15 cellular contexts compared by ENCODE assay signal in the genomic region with DNA sequence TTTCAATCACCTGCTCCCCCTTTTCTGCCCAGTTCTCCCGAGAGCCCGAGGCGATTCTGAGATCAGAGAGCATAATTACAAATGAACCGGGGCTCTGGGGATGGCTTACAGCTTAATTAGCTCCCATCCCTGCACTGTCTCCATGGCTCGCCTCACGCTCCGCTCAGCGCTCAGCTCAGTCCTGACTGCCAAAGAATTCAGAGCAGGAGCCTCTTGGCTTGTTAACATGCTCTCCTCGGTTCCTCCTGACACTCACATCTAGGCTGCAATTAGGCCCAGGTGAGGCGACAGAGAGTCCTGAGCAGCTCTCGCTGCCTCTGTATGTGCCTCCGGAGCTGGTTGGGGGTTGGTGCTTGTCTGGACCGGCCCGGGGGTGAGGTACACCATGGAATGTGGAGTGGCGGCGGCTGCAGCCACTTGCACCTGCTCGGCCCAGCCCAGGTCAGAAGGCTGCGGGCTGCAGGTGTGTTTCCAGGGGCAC.
A peak's percentile ranks its signal among the peaks of the same experiment; 100 is the strongest.
DNase-seq lines count a peak whose midpoint lies in the region; ATAC-seq and TF ChIP-seq lines count a peak whose summit lies in the region.
"Had no signal": no experiment of that assay in that cellular context is flagged by ENCODE, and none has a peak within 500 bp of the region (broad histone marks: within the 10 kb centered on the region; RNA-seq: fewer than 3 reads in every experiment).

No MANE protein-coding gene starts in this region.

- TF ChIP-seq CTCF in coronary artery (IDR thresholded peaks at IDR 0.05) (no peak), omental fat pad (IDR thresholded peaks at IDR 0.05) (no peak), uterus (IDR thresholded peaks at IDR 0.05) (no peak)

- no peak for TF ChIP-seq POLR2A in uterus (IDR thresholded peaks at IDR 0.05)

- intact Hi-C loops in uterus (cut with DNase I; ENCODE audit: low total_unique reads), result no loop called here

- no peak for ATAC-seq in GM18867 (IDR thresholded peaks at IDR 0.05; ENCODE audit: unreplicated experiment)
- no peak for ATAC-seq in omental fat pad (ENCODE audit: low FRiP score)
- ATAC-seq: gastroesophageal sphincter, left lobe of liver had no signal

- H3K27ac ChIP-seq in coronary artery (no peak overlapping the region), uterus (no peak overlapping the region)
- H3K27ac ChIP-seq: gastroesophageal sphincter, KMS-11, Peyer's patch had no signal

- peak; percentile 70 for DNase-seq in Ammon's horn (ENCODE audit: low spot score)
- DNase-seq in NCI-H187 treated with DMSO at 0.1 percent for 48 hours (lab: John Stamatoyannopoulos, UW), result peak; percentile 38
- peak; percentile 60 for DNase-seq in coronary artery (ENCODE audit: low spot score)
- peak; percentile 41 for DNase-seq in medulla oblongata (ENCODE audit: extremely low spot score)
- DNase-seq in stimulated activated CD4-positive, alpha-beta T cell treated with anti-CD3 and anti-CD28 coated beads, Interleukin-12 subunit alpha, Interleukin-12 subunit beta, amount 100 ng/mL, for 4 hours, result no peak
- DNase-seq in omental fat pad (ENCODE audit: low spot score), result no peak
- DNase-seq in uterus, result no peak
- DNase-seq: activated CD4-positive, alpha-beta T cell treated with anti-CD3 and anti-CD28 coated beads, Interleukin-2, amount 50 U/mL, for 4 hours; effector memory CD4-positive, alpha-beta T cell; NCI-H2171 treated with DMSO at 0.1 percent for 48 hours had no signal

- H3K9me3 ChIP-seq in uterus, result no peaks in the 10 kb centered on the region
- H3K9me3 ChIP-seq: gastroesophageal sphincter, Peyer's patch had no signal

- H3K4me1 ChIP-seq in uterus, result no peaks in the 10 kb centered on the region
- H3K4me1 ChIP-seq: Peyer's patch had no signal

- H3K27me3 ChIP-seq in uterus, result no peaks in the 10 kb centered on the region
- H3K27me3 ChIP-seq: gastroesophageal sphincter, Peyer's patch had no signal

- H3K36me3 ChIP-seq in uterus, result no peaks in the 10 kb centered on the region
- H3K36me3 ChIP-seq: gastroesophageal sphincter, Peyer's patch had no signal

- H3K4me3 ChIP-seq in coronary artery, result no peak overlapping the region
- H3K4me3 ChIP-seq in uterus, result no peak overlapping the region
- H3K4me3 ChIP-seq: gastroesophageal sphincter, Peyer's patch had no signal

Comparison
In these comparisons a context has a peak if more than half of its experiments do, and no peak if none do; other contexts are left out.
1. DNase-seq: peak in Ammon's horn (single experiment), NCI-H187 treated with DMSO at 0.1 percent for 48 hours (single experiment), coronary artery (single experiment) and medulla oblongata (single experiment); none in stimulated activated CD4-positive, alpha-beta T cell treated with anti-CD3 and anti-CD28 coated beads, Interleukin-12 subunit alpha, Interleukin-12 subunit beta, amount 100 ng/mL, for 4 hours (single experiment), omental fat pad (single experiment) and uterus (0 of 2).